Comparison of ENCODE assay signal across 17 cellular contexts in genomic region chr12:63525831-63526230, GRCh38.
DNase-seq lines count a peak whose midpoint lies in the region; TF ChIP-seq lines count a peak whose summit lies in the region.
"Had no signal": no experiment of that assay in that cellular context is flagged by ENCODE, and none has a peak within 500 bp of the region (broad histone marks: within the 10 kb centered on the region; RNA-seq: fewer than 3 reads in every experiment).

No MANE protein-coding gene starts in this region.

- H3K9ac ChIP-seq in OCI-LY1 (ENCODE audit: low read length) = no peak overlapping the region

- H3K9me3 ChIP-seq in OCI-LY1 (ENCODE audit: low read length) = no peaks in the 10 kb centered on the region
- H3K9me3 ChIP-seq: A549, BE2C had no signal

- H3K27ac ChIP-seq in OCI-LY1 (ENCODE audit: low read depth, low read length, poor library complexity, severe bottlenecking) = no peak overlapping the region
- H3K27ac ChIP-seq: A549, C4-2B, HL-60 had no signal

- no peaks in the 10 kb centered on the region for H3K79me2 ChIP-seq in OCI-LY1 (ENCODE audit: insufficient read depth, low read length)

- no peak overlapping the region for H3K4me3 ChIP-seq in OCI-LY1 (ENCODE audit: low read depth, low read length, poor library complexity, severe bottlenecking)
- H3K4me3 ChIP-seq: A549 had no signal

- H4K20me1 ChIP-seq in OCI-LY1 (ENCODE audit: insufficient read depth, low read length) = no peaks in the 10 kb centered on the region

- H2AFZ ChIP-seq in OCI-LY1 (ENCODE audit: low read length) = peak overlapping the region; percentile 40; the same call in 1 of the 2 replicates

- H3F3A ChIP-seq in OCI-LY1 (ENCODE audit: insufficient read depth, low read length) = no peaks in the 10 kb centered on the region

- no peak overlapping the region for H3K4me2 ChIP-seq in OCI-LY1 (ENCODE audit: low read length)
- H3K4me2 ChIP-seq: A549 had no signal

- H3K27me3 ChIP-seq in OCI-LY1 (ENCODE audit: insufficient read depth, low read length) = no peaks in the 10 kb centered on the region
- H3K27me3 ChIP-seq: BE2C had no signal

- TF ChIP-seq CTCF in OCI-LY1 (IDR thresholded peaks at IDR 0.05; ENCODE audit: low read length) = no peak

- peak; percentile 20 for DNase-seq in H4 (ENCODE audit: low spot score)
- DNase-seq in myocyte (ENCODE audit: low read depth) = peak; percentile 62
- DNase-seq in retina = no peak
- DNase-seq in NCI-H1694 (lab: John Stamatoyannopoulos, UW) = no peak
- no peak for DNase-seq in NCI-H1092 (lab: John Stamatoyannopoulos, UW)
- no peak for DNase-seq in NCI-H187 (lab: John Stamatoyannopoulos, UW)
- DNase-seq: BE2C; CD4-positive, alpha-beta memory T cell; DMS153; DMS79 treated with DMSO at 0.1 percent for 48 hours; GF-D8; HCEC 1CT; HFFc6 had no signal

- no peaks in the 10 kb centered on the region for H3K36me3 ChIP-seq in OCI-LY1 (ENCODE audit: insufficient read depth, low read length)
- H3K36me3 ChIP-seq: BE2C had no signal

- H3K9me2 ChIP-seq in OCI-LY1 (ENCODE audit: low read depth, low read length) = no peaks in the 10 kb centered on the region

- H3K4me1 ChIP-seq in OCI-LY1 (ENCODE audit: insufficient read depth, low read length, severe bottlenecking) = peaks cover 12% of the 10 kb centered on the region
- H3K4me1 ChIP-seq: A549, BE2C had no signal

Comparison
In these comparisons a context has a peak if more than half of its experiments do, and no peak if none do; other contexts are left out.
1. DNase-seq: peak in H4 (single experiment) and myocyte (single experiment); none in retina (single experiment), NCI-H1694 (single experiment), NCI-H1092 (single experiment) and NCI-H187 (0 of 2).